Comparison of ENCODE assay signal across 1 cellular context in genomic region chr14:105891631-105892452, GRCh38.
TF ChIP-seq lines count a peak whose summit lies in the region.

No MANE protein-coding gene starts in this region.

TF ChIP-seq in SK-N-SH treated with all-trans-retinoic acid at 6 μM for 48 hours, 23 proteins besides CTCF, POLR2A, EP300 and RAD21 (continued from another document):
- TF ChIP-seq ARNTL (CRISPR knock-in tag; IDR thresholded peaks at IDR 0.05; ENCODE audit: borderline replicate concordance, low read depth) (no peak), SNAI2 (CRISPR knock-in tag; IDR thresholded peaks at IDR 0.05) (no peak), TOX (CRISPR knock-in tag; IDR thresholded peaks at IDR 0.05; ENCODE audit: borderline replicate concordance) (no peak), TCF4 (CRISPR knock-in tag; IDR thresholded peaks at IDR 0.05; ENCODE audit: borderline replicate concordance) (no peak), PPARA (CRISPR knock-in tag; IDR thresholded peaks at IDR 0.05; ENCODE audit: borderline replicate concordance) (no peak), BACH2 (CRISPR knock-in tag; IDR thresholded peaks at IDR 0.05; ENCODE audit: borderline replicate concordance) (no peak), ZC3H10 (CRISPR knock-in tag; IDR thresholded peaks at IDR 0.05) (no peak), ZNF565 (CRISPR knock-in tag; conservative IDR thresholded peaks at IDR 0.05; ENCODE audit: low read depth) (no peak), GLIS3 (CRISPR knock-in tag; IDR thresholded peaks at IDR 0.05) (no peak), OSR1 (CRISPR knock-in tag; IDR thresholded peaks at IDR 0.05) (no peak), CREB5 (CRISPR knock-in tag; IDR thresholded peaks at IDR 0.05; ENCODE audit: low read depth) (no peak), ZNF70 (CRISPR knock-in tag; IDR thresholded peaks at IDR 0.05) (no peak), RARB (CRISPR knock-in tag; IDR thresholded peaks at IDR 0.05) (no peak), ZFP30 (CRISPR knock-in tag; IDR thresholded peaks at IDR 0.05) (no peak), CSDC2 (CRISPR knock-in tag; IDR thresholded peaks at IDR 0.05) (no peak), ZFP3 (CRISPR knock-in tag; IDR thresholded peaks at IDR 0.05) (no peak), ESRRG (CRISPR knock-in tag; IDR thresholded peaks at IDR 0.05) (no peak)
